Comparison of ENCODE assay signal across 1 cellular context in the genomic region with DNA sequence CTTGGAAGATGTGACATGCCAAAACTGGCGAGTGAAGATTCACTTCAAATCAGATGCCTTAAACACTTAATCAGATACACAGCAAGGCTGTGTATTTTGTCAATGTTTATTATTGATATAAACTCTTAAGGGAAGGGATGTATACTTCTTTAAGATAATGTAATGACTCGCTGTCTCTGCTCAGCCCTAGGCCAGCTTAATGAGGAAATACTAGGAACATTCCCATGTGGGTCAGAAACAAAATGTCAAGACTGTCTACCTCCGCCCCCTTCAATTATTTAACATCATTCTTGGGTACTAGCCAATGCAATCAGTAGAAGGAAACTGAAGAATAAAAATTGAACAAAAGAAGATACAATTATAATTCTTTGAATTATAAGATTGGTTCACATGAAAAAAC.
TF ChIP-seq lines count a peak whose summit lies in the region.

No MANE protein-coding gene starts in this region.

TF ChIP-seq in WTC11, 78 proteins besides CTCF, POLR2A, EP300 and RAD21 (continued from another document):
- TF ChIP-seq, protein P1, sequence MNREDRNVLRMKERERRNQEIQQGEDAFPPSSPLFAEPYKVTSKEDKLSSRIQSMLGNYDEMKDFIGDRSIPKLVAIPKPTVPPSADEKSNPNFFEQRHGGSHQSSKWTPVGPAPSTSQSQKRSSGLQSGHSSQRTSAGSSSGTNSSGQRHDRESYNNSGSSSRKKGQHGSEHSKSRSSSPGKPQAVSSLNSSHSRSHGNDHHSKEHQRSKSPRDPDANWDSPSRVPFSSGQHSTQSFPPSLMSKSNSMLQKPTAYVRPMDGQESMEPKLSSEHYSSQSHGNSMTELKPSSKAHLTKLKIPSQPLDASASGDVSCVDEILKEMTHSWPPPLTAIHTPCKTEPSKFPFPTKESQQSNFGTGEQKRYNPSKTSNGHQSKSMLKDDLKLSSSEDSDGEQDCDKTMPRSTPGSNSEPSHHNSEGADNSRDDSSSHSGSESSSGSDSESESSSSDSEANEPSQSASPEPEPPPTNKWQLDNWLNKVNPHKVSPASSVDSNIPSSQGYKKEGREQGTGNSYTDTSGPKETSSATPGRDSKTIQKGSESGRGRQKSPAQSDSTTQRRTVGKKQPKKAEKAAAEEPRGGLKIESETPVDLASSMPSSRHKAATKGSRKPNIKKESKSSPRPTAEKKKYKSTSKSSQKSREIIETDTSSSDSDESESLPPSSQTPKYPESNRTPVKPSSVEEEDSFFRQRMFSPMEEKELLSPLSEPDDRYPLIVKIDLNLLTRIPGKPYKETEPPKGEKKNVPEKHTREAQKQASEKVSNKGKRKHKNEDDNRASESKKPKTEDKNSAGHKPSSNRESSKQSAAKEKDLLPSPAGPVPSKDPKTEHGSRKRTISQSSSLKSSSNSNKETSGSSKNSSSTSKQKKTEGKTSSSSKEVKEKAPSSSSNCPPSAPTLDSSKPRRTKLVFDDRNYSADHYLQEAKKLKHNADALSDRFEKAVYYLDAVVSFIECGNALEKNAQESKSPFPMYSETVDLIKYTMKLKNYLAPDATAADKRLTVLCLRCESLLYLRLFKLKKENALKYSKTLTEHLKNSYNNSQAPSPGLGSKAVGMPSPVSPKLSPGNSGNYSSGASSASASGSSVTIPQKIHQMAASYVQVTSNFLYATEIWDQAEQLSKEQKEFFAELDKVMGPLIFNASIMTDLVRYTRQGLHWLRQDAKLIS (CRISPR knock-in tag; IDR thresholded peaks at IDR 0.05; ENCODE audit: borderline replicate concordance) = no peak
- TF ChIP-seq, protein P2, sequence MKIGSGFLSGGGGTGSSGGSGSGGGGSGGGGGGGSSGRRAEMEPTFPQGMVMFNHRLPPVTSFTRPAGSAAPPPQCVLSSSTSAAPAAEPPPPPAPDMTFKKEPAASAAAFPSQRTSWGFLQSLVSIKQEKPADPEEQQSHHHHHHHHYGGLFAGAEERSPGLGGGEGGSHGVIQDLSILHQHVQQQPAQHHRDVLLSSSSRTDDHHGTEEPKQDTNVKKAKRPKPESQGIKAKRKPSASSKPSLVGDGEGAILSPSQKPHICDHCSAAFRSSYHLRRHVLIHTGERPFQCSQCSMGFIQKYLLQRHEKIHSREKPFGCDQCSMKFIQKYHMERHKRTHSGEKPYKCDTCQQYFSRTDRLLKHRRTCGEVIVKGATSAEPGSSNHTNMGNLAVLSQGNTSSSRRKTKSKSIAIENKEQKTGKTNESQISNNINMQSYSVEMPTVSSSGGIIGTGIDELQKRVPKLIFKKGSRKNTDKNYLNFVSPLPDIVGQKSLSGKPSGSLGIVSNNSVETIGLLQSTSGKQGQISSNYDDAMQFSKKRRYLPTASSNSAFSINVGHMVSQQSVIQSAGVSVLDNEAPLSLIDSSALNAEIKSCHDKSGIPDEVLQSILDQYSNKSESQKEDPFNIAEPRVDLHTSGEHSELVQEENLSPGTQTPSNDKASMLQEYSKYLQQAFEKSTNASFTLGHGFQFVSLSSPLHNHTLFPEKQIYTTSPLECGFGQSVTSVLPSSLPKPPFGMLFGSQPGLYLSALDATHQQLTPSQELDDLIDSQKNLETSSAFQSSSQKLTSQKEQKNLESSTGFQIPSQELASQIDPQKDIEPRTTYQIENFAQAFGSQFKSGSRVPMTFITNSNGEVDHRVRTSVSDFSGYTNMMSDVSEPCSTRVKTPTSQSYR (CRISPR knock-in tag; IDR thresholded peaks at IDR 0.05) = no peak
- TF ChIP-seq HMGA2 (CRISPR knock-in tag; IDR thresholded peaks at IDR 0.05) (no peak), KAT7 (CRISPR knock-in tag; IDR thresholded peaks at IDR 0.05; ENCODE audit: borderline replicate concordance) (no peak), EMX1 (CRISPR knock-in tag; IDR thresholded peaks at IDR 0.05) (no peak), PRRX2 (CRISPR knock-in tag; IDR thresholded peaks at IDR 0.05) (no peak), GRHL2 (CRISPR knock-in tag; IDR thresholded peaks at IDR 0.05; ENCODE audit: insufficient replicate concordance, severe bottlenecking) (no peak), FOXJ3 (CRISPR knock-in tag; IDR thresholded peaks at IDR 0.05; ENCODE audit: borderline replicate concordance) (no peak), ZNF317 (CRISPR knock-in tag; IDR thresholded peaks at IDR 0.05; ENCODE audit: borderline replicate concordance, low read depth) (no peak), ZNF138 (CRISPR knock-in tag; conservative IDR thresholded peaks at IDR 0.05) (no peak), CBFB (CRISPR knock-in tag; IDR thresholded peaks at IDR 0.05; ENCODE audit: low read depth) (no peak), ZNF671 (CRISPR knock-in tag; IDR thresholded peaks at IDR 0.05) (no peak)
- TF ChIP-seq, protein P3, sequence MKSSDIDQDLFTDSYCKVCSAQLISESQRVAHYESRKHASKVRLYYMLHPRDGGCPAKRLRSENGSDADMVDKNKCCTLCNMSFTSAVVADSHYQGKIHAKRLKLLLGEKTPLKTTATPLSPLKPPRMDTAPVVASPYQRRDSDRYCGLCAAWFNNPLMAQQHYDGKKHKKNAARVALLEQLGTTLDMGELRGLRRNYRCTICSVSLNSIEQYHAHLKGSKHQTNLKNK (CRISPR knock-in tag; IDR thresholded peaks at IDR 0.05) = no peak
- TF ChIP-seq, protein P4, sequence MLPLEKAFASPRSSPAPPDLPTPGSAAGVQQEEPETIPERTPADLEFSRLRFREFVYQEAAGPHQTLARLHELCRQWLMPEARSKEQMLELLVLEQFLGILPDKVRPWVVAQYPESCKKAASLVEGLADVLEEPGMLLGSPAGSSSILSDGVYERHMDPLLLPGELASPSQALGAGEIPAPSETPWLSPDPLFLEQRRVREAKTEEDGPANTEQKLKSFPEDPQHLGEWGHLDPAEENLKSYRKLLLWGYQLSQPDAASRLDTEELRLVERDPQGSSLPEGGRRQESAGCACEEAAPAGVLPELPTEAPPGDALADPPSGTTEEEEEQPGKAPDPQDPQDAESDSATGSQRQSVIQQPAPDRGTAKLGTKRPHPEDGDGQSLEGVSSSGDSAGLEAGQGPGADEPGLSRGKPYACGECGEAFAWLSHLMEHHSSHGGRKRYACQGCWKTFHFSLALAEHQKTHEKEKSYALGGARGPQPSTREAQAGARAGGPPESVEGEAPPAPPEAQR (CRISPR knock-in tag; IDR thresholded peaks at IDR 0.05) = no peak
TF ChIP-seq in WTC11: peak in this region for 0.
